In the genomic region with DNA sequence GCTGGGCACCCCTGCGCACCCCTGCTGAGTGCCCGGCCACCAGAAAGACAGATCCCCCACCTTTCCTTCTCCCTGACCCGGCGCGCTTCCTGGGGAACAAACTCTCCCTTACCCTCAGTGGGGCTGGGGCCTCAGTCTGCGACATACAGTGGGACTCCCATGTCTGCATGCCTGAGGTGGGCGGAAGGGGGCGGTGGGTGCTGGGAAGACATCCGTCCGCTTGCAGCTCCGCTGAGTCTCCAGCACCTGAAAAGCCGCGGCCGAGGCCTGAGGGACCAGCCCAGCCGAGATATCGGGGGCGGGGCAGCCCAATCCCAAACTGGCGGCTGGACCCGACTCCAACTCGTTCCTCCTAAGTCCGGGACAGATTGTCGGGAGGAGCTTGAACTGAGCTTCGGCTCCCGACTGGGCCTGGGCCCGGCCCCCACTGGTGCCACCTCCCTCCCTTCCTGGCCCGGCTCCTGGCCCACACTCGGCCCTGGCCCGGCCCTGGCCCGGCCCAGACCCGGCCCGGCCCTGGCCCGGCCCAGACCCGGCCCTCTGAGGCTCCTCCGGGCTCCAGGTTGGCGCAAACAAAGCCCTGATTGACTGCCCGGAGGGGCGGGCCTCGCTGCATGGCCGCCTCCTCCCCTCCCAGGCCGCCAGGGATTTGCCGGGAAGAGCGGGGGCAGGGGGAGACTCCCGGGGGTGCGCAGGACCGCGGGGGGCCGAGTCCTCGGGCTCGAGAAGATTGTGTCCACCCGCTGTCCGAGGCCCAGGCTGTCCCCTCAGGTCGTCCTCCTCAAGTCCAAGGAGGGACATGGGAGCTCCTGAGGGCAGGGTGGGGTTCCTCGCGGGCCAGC, we compare ENCODE assay signal across 8 cellular contexts. TPM values are rescaled to one million over a fixed set of nuclear protein-coding genes. Genes with fewer than 3 reads are reported as not detected.
DNase-seq lines count a peak whose midpoint lies in the region; ATAC-seq and TF ChIP-seq lines count a peak whose summit lies in the region.

No MANE protein-coding gene starts in this region.

- H2AK5ac ChIP-seq in mesenchymal stem cell (ENCODE audit: low read length, severe bottlenecking) = no peak overlapping the region

- H3K14ac ChIP-seq in mesenchymal stem cell (ENCODE audit: low read length in 2 of 2) = peak overlapping the region in 1 of 2 experiments; percentile 97

- POLR2A ChIA-PET in activated CD8-positive, alpha-beta T cell treated with anti-CD3 and anti-CD28 coated beads, Interleukin-2, amount 10 ng/mL, durations not matched to agents 7 days and 5 days (lab: Charles Lee) = no interaction called here

- peak overlapping the region; percentile 88 for H3K27ac Mint-ChIP-seq in HFFc6
- H3K27ac Mint-ChIP-seq in activated CD8-positive, alpha-beta T cell treated with anti-CD3 and anti-CD28 coated beads, Interleukin-2, amount 10 ng/mL, durations not matched to agents 7 days and 5 days = no peak overlapping the region

- H3K36me3 ChIP-seq in mesenchymal stem cell (ENCODE audit: control insufficient read depth in 1 of 2, insufficient read depth in 2 of 2, low read depth in 1 of 2, low read length in 2 of 2) = no peaks in the 10 kb centered on the region
- H3K36me3 ChIP-seq in suprapubic skin = no peaks in the 10 kb centered on the region

- peak overlapping the region; percentile 81 for H2BK5ac ChIP-seq in mesenchymal stem cell (ENCODE audit: low read depth, low read length, poor library complexity, severe bottlenecking)

- 0% methylated on average over 23 of the region's 54 CpGs for WGBS in mesenchymal stem cell
- 16% methylated on average over 11 of the region's 54 CpGs for WGBS in suprapubic skin

- H3K4me3 Mint-ChIP-seq in HFFc6 = peak overlapping the region; percentile 90
- H3K4me3 Mint-ChIP-seq in activated CD8-positive, alpha-beta T cell treated with anti-CD3 and anti-CD28 coated beads, Interleukin-2, amount 10 ng/mL, durations not matched to agents 7 days and 5 days = peak overlapping the region; percentile 60

- H2BK120ac ChIP-seq in mesenchymal stem cell (ENCODE audit: low read depth, low read length) = peak overlapping the region; percentile 97

- TF ChIP-seq POLR2A in suprapubic skin (IDR thresholded peaks at IDR 0.05) = no peak

- peak; percentile 28 for ATAC-seq in activated CD8-positive, alpha-beta T cell treated with anti-CD3 and anti-CD28 coated beads, Interleukin-2, amount 10 ng/mL, durations not matched to agents 7 days and 5 days
- ATAC-seq in HG03457 (IDR thresholded peaks at IDR 0.05; ENCODE audit: unreplicated experiment) (no peak), GM21381 (IDR thresholded peaks at IDR 0.05; ENCODE audit: unreplicated experiment) (no peak)

- H3K9me3 Mint-ChIP-seq in HFFc6 = no peaks in the 10 kb centered on the region
- H3K9me3 Mint-ChIP-seq in activated CD8-positive, alpha-beta T cell treated with anti-CD3 and anti-CD28 coated beads, Interleukin-2, amount 10 ng/mL, durations not matched to agents 7 days and 5 days (ENCODE audit: insufficient read depth) = no peaks in the 10 kb centered on the region

- H3K27ac ChIP-seq in mesenchymal stem cell (ENCODE audit: low read length, poor library complexity, severe bottlenecking) = peak overlapping the region; percentile 97
- peak overlapping the region; percentile 82 for H3K27ac ChIP-seq in suprapubic skin

- peak overlapping the region; percentile 83 to 92 for H3K18ac ChIP-seq in mesenchymal stem cell (ENCODE audit: low read depth in 1 of 2, low read length in 2 of 2)

- peak overlapping the region; percentile 89 for H2BK15ac ChIP-seq in mesenchymal stem cell (ENCODE audit: low read depth, poor library complexity, severe bottlenecking)

- H3K27me3 ChIP-seq in mesenchymal stem cell (ENCODE audit: control insufficient read depth in 1 of 2, insufficient read depth in 1 of 2, low read length in 2 of 2) (peaks cover 0 to 3% of the 10 kb centered on the region in 2 experiments), suprapubic skin (no peaks in the 10 kb centered on the region)

- H2BK12ac ChIP-seq in mesenchymal stem cell (ENCODE audit: low read length in 2 of 2) = peak overlapping the region in 1 of 2 experiments; percentile 77

- peaks cover 17% of the 10 kb centered on the region for H3K4me1 Mint-ChIP-seq in HFFc6 (ENCODE audit: low read depth)
- H3K4me1 Mint-ChIP-seq in activated CD8-positive, alpha-beta T cell treated with anti-CD3 and anti-CD28 coated beads, Interleukin-2, amount 10 ng/mL, durations not matched to agents 7 days and 5 days (ENCODE audit: low read depth) = peaks cover 12% of the 10 kb centered on the region

- TF ChIP-seq EP300 in suprapubic skin (IDR thresholded peaks at IDR 0.05) = no peak

- H3K4me1 ChIP-seq in mesenchymal stem cell (ENCODE audit: control insufficient read depth, insufficient read depth, low read depth, low read length) (peaks cover 8% of the 10 kb centered on the region), suprapubic skin (peaks cover 16% of the 10 kb centered on the region)

- no peaks in the 10 kb centered on the region for H3K36me3 Mint-ChIP-seq in HFFc6 (ENCODE audit: low read depth)
- H3K36me3 Mint-ChIP-seq in activated CD8-positive, alpha-beta T cell treated with anti-CD3 and anti-CD28 coated beads, Interleukin-2, amount 10 ng/mL, durations not matched to agents 7 days and 5 days (ENCODE audit: low read depth) = no peaks in the 10 kb centered on the region

- no peaks in the 10 kb centered on the region; the same call in 1 of the 2 replicates for H3K27me3 Mint-ChIP-seq in HFFc6 (ENCODE audit: insufficient read depth)
- peaks cover 26% of the 10 kb centered on the region for H3K27me3 Mint-ChIP-seq in activated CD8-positive, alpha-beta T cell treated with anti-CD3 and anti-CD28 coated beads, Interleukin-2, amount 10 ng/mL, durations not matched to agents 7 days and 5 days (ENCODE audit: low read depth)

- peak overlapping the region; percentile 67 to 75 for H3K4ac ChIP-seq in mesenchymal stem cell (ENCODE audit: low read depth in 1 of 2, low read length in 2 of 2)

- peak overlapping the region; percentile 38 for H4K8ac ChIP-seq in mesenchymal stem cell (ENCODE audit: low read length)

- CTCF ChIA-PET in activated CD8-positive, alpha-beta T cell treated with anti-CD3 and anti-CD28 coated beads, Interleukin-2, amount 10 ng/mL, durations not matched to agents 7 days and 5 days (lab: Charles Lee) = no interaction called here

- H3K9ac ChIP-seq in mesenchymal stem cell (ENCODE audit: low read length) = peak overlapping the region; percentile 87

- H4K91ac ChIP-seq in mesenchymal stem cell (ENCODE audit: low read length) = peak overlapping the region; percentile 70

- H2AFZ ChIP-seq in mesenchymal stem cell (ENCODE audit: low read depth, low read length) = peak overlapping the region; percentile 74

- DNase-seq in AG08395 (ENCODE audit: low spot score) (peak; percentile 63), HFFc6 (peak; percentile 62), epithelial cell of esophagus (ENCODE audit: low read depth) (peak; percentile 53), mesenchymal stem cell (peak; percentile 57), suprapubic skin (ENCODE audit: low spot score in 2 of 2) (peak; percentile 76 to 80)
- DNase-seq in activated CD8-positive, alpha-beta T cell treated with anti-CD3 and anti-CD28 coated beads, Interleukin-2, amount 10 ng/mL, durations not matched to agents 7 days and 5 days = peak; percentile 20

- peaks cover 3% of the 10 kb centered on the region for H3K79me1 ChIP-seq in mesenchymal stem cell (replicated peaks; ENCODE audit: low read length, poor library complexity, severe bottlenecking)

- H3K9me3 ChIP-seq in mesenchymal stem cell (ENCODE audit: control insufficient read depth, low read length) = no peaks in the 10 kb centered on the region
- no peaks in the 10 kb centered on the region for H3K9me3 ChIP-seq in suprapubic skin

- peak overlapping the region; percentile 54 for H3K4me3 ChIP-seq in epithelial cell of esophagus (ENCODE audit: low read length)
- H3K4me3 ChIP-seq in mesenchymal stem cell (ENCODE audit: insufficient read depth in 1 of 2, low read depth in 1 of 2, low read length in 2 of 2) = peak overlapping the region; percentile 62 to 83
- H3K4me3 ChIP-seq in suprapubic skin = peak overlapping the region; percentile 58

- TF ChIP-seq CTCF in HFFc6 (IDR thresholded peaks at IDR 0.05) (no peak), epithelial cell of esophagus (IDR thresholded peaks at IDR 0.05; ENCODE audit: insufficient read depth, low read depth, low read length, missing control alignments) (no peak), suprapubic skin (IDR thresholded peaks at IDR 0.05) (no peak)

- peak overlapping the region in 1 of 2 experiments; percentile 89 for H3K23ac ChIP-seq in mesenchymal stem cell (ENCODE audit: low read length in 2 of 2)

- H3K4me2 ChIP-seq in mesenchymal stem cell (ENCODE audit: low read length, poor library complexity, severe bottlenecking) = peak overlapping the region; percentile 83

RNA-seq across cellular contexts. Expression of gene SLC16A2, which starts 0.9 kb away (rescaled TPM):
- total RNA-seq in HFFc6 (2021; fragmentation: NEBNext Ultra II Directional; extraction: Animal tissue kit (Norgen Biotek cat#: 25700)) = 10 to 100 TPM; 40.4 to 68.5 (median 48.1) TPM
- not detected for total RNA-seq in activated CD8-positive, alpha-beta T cell treated with anti-CD3 and anti-CD28 coated beads, Interleukin-2, amount 10 ng/mL, durations not matched to agents 7 days and 5 days
- 16.1 TPM for polyA plus RNA-seq in mesenchymal stem cell (2013, experiment 1 of 2)
- polyA plus RNA-seq in mesenchymal stem cell (2013, experiment 2 of 2) = 15.5 TPM
- total RNA-seq in suprapubic skin = 1 to 10 TPM; 2.6 to 6.0 (median 3.7) TPM

Comparison
In these comparisons a context has a peak if more than half of its experiments do, and no peak if none do; other contexts are left out.
1. DNase-seq: peak in every context shown above with its lines; median percentile 78 in suprapubic skin; 63 in AG08395; 62 in HFFc6; 57 in mesenchymal stem cell; 53 in epithelial cell of esophagus; 20 in activated CD8-positive, alpha-beta T cell treated with anti-CD3 and anti-CD28 coated beads, Interleukin-2, amount 10 ng/mL, durations not matched to agents 7 days and 5 days.
2. RNA of gene SLC16A2, which starts 0.9 kb away (total RNA-seq): 40.4 to 68.5 TPM in HFFc6; 2.6 to 6.0 TPM in suprapubic skin and not detected in activated CD8-positive, alpha-beta T cell treated with anti-CD3 and anti-CD28 coated beads, Interleukin-2, amount 10 ng/mL, durations not matched to agents 7 days and 5 days; every median in the first group is over 4 times any median in the second.
3. Peak in every context shown above with its lines, with median percentiles within 50 percentile points of each other: H3K4me3 ChIP-seq.